ENCODE assay signal across 11 cellular contexts in genomic region chr12:21585485-21585884, GRCh38. TPM values are rescaled to one million over a fixed set of nuclear protein-coding genes. Genes with fewer than 3 reads are reported as not detected.
"Had no signal": no experiment of that assay in that cellular context is flagged by ENCODE, and none has a peak within 500 bp of the region (broad histone marks: within the 10 kb centered on the region; RNA-seq: fewer than 3 reads in every experiment).

No MANE protein-coding gene starts in this region.

- H3K9ac ChIP-seq: KMS-11 had no signal

- H3K27ac ChIP-seq: HL-60, KMS-11 had no signal

- H3K4me2 ChIP-seq: KMS-11 had no signal

- DNase-seq: IMR-90, Karpas-422, Kasumi-1, KBM-7, KG1 had no signal

- FAIRE-seq: HTR-8/SVneo had no signal

RNA-seq across cellular contexts. Expression of gene GYS2, which starts 19.2 kb away (rescaled TPM):
- total RNA-seq: HT-29, HT1080, IMR-90 had no signal
- polyA plus RNA-seq: IgD-negative memory B cell, IMR-90 had no signal

RNA-seq across cellular contexts. Expression of gene SPX, which starts 59.4 kb away (rescaled TPM):
- total RNA-seq: HT-29 had no signal
